ENCODE assay signal across 13 cellular contexts in genomic region chr14:69376439-69376838, GRCh38. TPM values are rescaled to one million over a fixed set of nuclear protein-coding genes. Genes with fewer than 3 reads are reported as not detected.
DNase-seq lines count a peak whose midpoint lies in the region; ATAC-seq and TF ChIP-seq lines count a peak whose summit lies in the region.
"Had no signal": no experiment of that assay in that cellular context is flagged by ENCODE, and none has a peak within 500 bp of the region (broad histone marks: within the 10 kb centered on the region; RNA-seq: fewer than 3 reads in every experiment).

No MANE protein-coding gene starts in this region.

- ATAC-seq in RWPE2 (ENCODE audit: low read depth) (peak; percentile 57), upper lobe of right lung (peak; percentile 74), GM21723 (IDR thresholded peaks at IDR 0.05; ENCODE audit: unreplicated experiment) (no peak)
- ATAC-seq: activated CD8-positive, alpha-beta memory T cell treated with anti-CD3 and anti-CD28 coated beads, Interleukin-2, amount 10 ng/mL, durations not matched to agents 7 days and 5 days had no signal

- H3K4me1 Mint-ChIP-seq in HFFc6 (ENCODE audit: low read depth), result no peaks in the 10 kb centered on the region

- H3K36me3 ChIP-seq in RWPE2 (ENCODE audit: low read depth) (peaks cover 54% of the 10 kb centered on the region), upper lobe of right lung (peaks cover 30% of the 10 kb centered on the region)

- H3K4me3 ChIP-seq in RWPE2 (ENCODE audit: severe bottlenecking) (no peak overlapping the region), upper lobe of right lung (no peak overlapping the region)
- H3K4me3 ChIP-seq: skin epidermis had no signal

- intact Hi-C loops in upper lobe of right lung (cut with DNase I), result no loop called here

- no peak overlapping the region for H3K27ac Mint-ChIP-seq in HFFc6
- H3K27ac Mint-ChIP-seq: activated CD8-positive, alpha-beta memory T cell treated with anti-CD3 and anti-CD28 coated beads, Interleukin-2, amount 10 ng/mL, durations not matched to agents 7 days and 5 days; activated naive CD4-positive, alpha-beta T cell treated with anti-CD3 and anti-CD28 coated beads, Interleukin-2, amount 10 ng/mL, durations not matched to agents 7 days and 5 days had no signal

- DNase-seq in HFFc6 (peak; percentile 11), RWPE2 (ENCODE audit: low spot score) (no peak), fibroblast of peridontal ligament (ENCODE audit: extremely low read depth) (peak; percentile 68), upper lobe of right lung (no peak), NCI-H510A treated with DMSO at 0.1 percent for 48 hours (lab: John Stamatoyannopoulos, UW) (no peak), RPMI8226 (no peak)
- DNase-seq: activated CD8-positive, alpha-beta memory T cell treated with anti-CD3 and anti-CD28 coated beads, Interleukin-2, amount 10 ng/mL, durations not matched to agents 7 days and 5 days; activated naive CD4-positive, alpha-beta T cell treated with anti-CD3 and anti-CD28 coated beads, Interleukin-2, amount 10 ng/mL, durations not matched to agents 7 days and 5 days; NCI-H1436; NCI-H524 treated with DMSO at 0.1 percent for 48 hours; SHP77 treated with DMSO at 0.1 percent for 48 hours had no signal

- H3K4me1 ChIP-seq in RWPE2 (ENCODE audit: insufficient read depth, poor library complexity, severe bottlenecking) (no peaks in the 10 kb centered on the region), upper lobe of right lung (no peaks in the 10 kb centered on the region)

- no peaks in the 10 kb centered on the region for H3K9me3 ChIP-seq in RWPE2 (ENCODE audit: severe bottlenecking)
- H3K9me3 ChIP-seq in upper lobe of right lung, result no peaks in the 10 kb centered on the region

- no peak overlapping the region for H3K4me3 Mint-ChIP-seq in HFFc6
- H3K4me3 Mint-ChIP-seq: activated CD8-positive, alpha-beta memory T cell treated with anti-CD3 and anti-CD28 coated beads, Interleukin-2, amount 10 ng/mL, durations not matched to agents 7 days and 5 days; activated naive CD4-positive, alpha-beta T cell treated with anti-CD3 and anti-CD28 coated beads, Interleukin-2, amount 10 ng/mL, durations not matched to agents 7 days and 5 days had no signal

- peaks cover 37% of the 10 kb centered on the region for H3K36me3 Mint-ChIP-seq in HFFc6 (ENCODE audit: low read depth)

- TF ChIP-seq CTCF in HFFc6 (IDR thresholded peaks at IDR 0.05) (no peak), RWPE2 (IDR thresholded peaks at IDR 0.05; ENCODE audit: poor library complexity, severe bottlenecking) (no peak), upper lobe of right lung (IDR thresholded peaks at IDR 0.05) (no peak)

- H3K9me3 Mint-ChIP-seq in HFFc6, result no peaks in the 10 kb centered on the region
- H3K9me3 Mint-ChIP-seq: activated naive CD4-positive, alpha-beta T cell treated with anti-CD3 and anti-CD28 coated beads, Interleukin-2, amount 10 ng/mL, durations not matched to agents 7 days and 5 days had no signal

- H3K27me3 ChIP-seq in RWPE2 (ENCODE audit: insufficient read depth, poor library complexity, severe bottlenecking) (no peaks in the 10 kb centered on the region), upper lobe of right lung (no peaks in the 10 kb centered on the region)

- H3K27ac ChIP-seq in RWPE2 (ENCODE audit: poor library complexity, severe bottlenecking) (no peak overlapping the region), upper lobe of right lung (no peak overlapping the region)
- H3K27ac ChIP-seq: skin epidermis had no signal

- H3K27me3 Mint-ChIP-seq in HFFc6 (ENCODE audit: insufficient read depth), result no peaks in the 10 kb centered on the region
- H3K27me3 Mint-ChIP-seq: activated CD8-positive, alpha-beta memory T cell treated with anti-CD3 and anti-CD28 coated beads, Interleukin-2, amount 10 ng/mL, durations not matched to agents 7 days and 5 days; activated naive CD4-positive, alpha-beta T cell treated with anti-CD3 and anti-CD28 coated beads, Interleukin-2, amount 10 ng/mL, durations not matched to agents 7 days and 5 days had no signal

RNA-seq across cellular contexts. Expression of gene ERH, which starts 21.7 kb away (rescaled TPM):
- 100 to 1,000 TPM; 221 to 287 (median 268) TPM for total RNA-seq in HFFc6 (2021; fragmentation: NEBNext Ultra II Directional; extraction: Animal tissue kit (Norgen Biotek cat#: 25700))
- 114 TPM for total RNA-seq in upper lobe of right lung

RNA-seq across cellular contexts. Expression of gene SLC39A9, which starts 22.1 kb away (rescaled TPM):
- total RNA-seq in HFFc6 (2021; fragmentation: NEBNext Ultra II Directional; extraction: Animal tissue kit (Norgen Biotek cat#: 25700)), result 10 to 100 TPM; 58.8 to 88.5 (median 73.3) TPM
- total RNA-seq in upper lobe of right lung, result 55.6 TPM

Comparison
In these comparisons a context has a peak if more than half of its experiments do, and no peak if none do; other contexts are left out.
1. DNase-seq: peak in HFFc6 (single experiment) and fibroblast of peridontal ligament (single experiment); none in RWPE2 (single experiment), upper lobe of right lung (single experiment), NCI-H510A treated with DMSO at 0.1 percent for 48 hours (single experiment) and RPMI8226 (single experiment).